1 cellular context compared by ENCODE assay signal in genomic region chr10:112393341-112393740, GRCh38.
TF ChIP-seq lines count a peak whose summit lies in the region.

No MANE protein-coding gene starts in this region.

TF ChIP-seq in HepG2, 621 proteins besides CTCF, POLR2A, EP300 and RAD21 (continued from another document):
- no peak for TF ChIP-seq BRF2 (CRISPR knock-in tag; IDR thresholded peaks at IDR 0.05)
- no peak for TF ChIP-seq PRDM10 (CRISPR knock-in tag; IDR thresholded peaks at IDR 0.05; ENCODE audit: low read depth)
